ENCODE assay signal across 10 cellular contexts in genomic region chr16:83994087-83994486, GRCh38. TPM values are rescaled to one million over a fixed set of nuclear protein-coding genes. Genes with fewer than 3 reads are reported as not detected.
DNase-seq lines count a peak whose midpoint lies in the region; TF ChIP-seq lines count a peak whose summit lies in the region.
"Had no signal": no experiment of that assay in that cellular context is flagged by ENCODE, and none has a peak within 500 bp of the region (broad histone marks: within the 10 kb centered on the region; RNA-seq: fewer than 3 reads in every experiment).

No MANE protein-coding gene starts in this region.

- no peak overlapping the region for H3K27ac ChIP-seq in right atrium auricular region

- peaks cover 0 to 23% of the 10 kb centered on the region in 2 donors for H3K4me1 ChIP-seq in right atrium auricular region

- no peaks in the 10 kb centered on the region for H3K27me3 ChIP-seq in right atrium auricular region

- peak; percentile 82 for DNase-seq in cardiac septum (ENCODE audit: low spot score)
- DNase-seq in right atrium auricular region (ENCODE audit: low spot score): no peak
- DNase-seq in SIG-M5 (lab: John Stamatoyannopoulos, UW): peak; percentile 57
- DNase-seq in fibroblast of the conjunctiva (ENCODE audit: low read depth): peak; percentile 84
- no peak for DNase-seq in NCI-H1417 (lab: John Stamatoyannopoulos, UW)
- DNase-seq in NCI-H446 treated with DMSO at 0.1 percent for 48 hours (lab: John Stamatoyannopoulos, UW): no peak
- no peak for DNase-seq in NCI-H510A (lab: John Stamatoyannopoulos, UW)
- DNase-seq in COR-L47 (lab: John Stamatoyannopoulos, UW): no peak
- DNase-seq: CD4-positive, alpha-beta T cell; effector memory CD4-positive, alpha-beta T cell had no signal

- no peaks in the 10 kb centered on the region for H3K36me3 ChIP-seq in right atrium auricular region

- TF ChIP-seq CTCF in right atrium auricular region (IDR thresholded peaks at IDR 0.05): no peak

- no peaks in the 10 kb centered on the region for H3K9me3 ChIP-seq in right atrium auricular region

- intact Hi-C loops in cardiac septum (cut with DNase I): no loop called here

- no peak overlapping the region for H3K4me3 ChIP-seq in right atrium auricular region

RNA-seq across cellular contexts. Expression of gene NECAB2, which starts 26.0 kb away (rescaled TPM):
- total RNA-seq in cardiac septum (2.5 TPM), right atrium auricular region (under 1 TPM in 1 of 2 donors, not detected in 1; 0.71 TPM)
- total RNA-seq: CD4-positive, alpha-beta T cell had no signal

RNA-seq across cellular contexts. Expression of gene OSGIN1, which starts 41.0 kb away (rescaled TPM):
- total RNA-seq in cardiac septum: 12.6 TPM
- 1 to 10 TPM; 6.0 to 6.5 TPM for total RNA-seq in right atrium auricular region

RNA-seq across cellular contexts. Expression of gene SLC38A8, which starts 48.5 kb away (rescaled TPM):
- total RNA-seq in cardiac septum (not detected), right atrium auricular region (not detected)
- total RNA-seq: CD4-positive, alpha-beta T cell had no signal

Comparison
In these comparisons a context has a peak if more than half of its experiments do, and no peak if none do; other contexts are left out.
1. DNase-seq: peak in cardiac septum (single experiment), SIG-M5 (single experiment) and fibroblast of the conjunctiva (single experiment); none in right atrium auricular region (single experiment), NCI-H1417 (0 of 3), NCI-H446 treated with DMSO at 0.1 percent for 48 hours (single experiment), NCI-H510A (single experiment) and COR-L47 (single experiment).